ENCODE assay signal across 14 cellular contexts in the genomic region with DNA sequence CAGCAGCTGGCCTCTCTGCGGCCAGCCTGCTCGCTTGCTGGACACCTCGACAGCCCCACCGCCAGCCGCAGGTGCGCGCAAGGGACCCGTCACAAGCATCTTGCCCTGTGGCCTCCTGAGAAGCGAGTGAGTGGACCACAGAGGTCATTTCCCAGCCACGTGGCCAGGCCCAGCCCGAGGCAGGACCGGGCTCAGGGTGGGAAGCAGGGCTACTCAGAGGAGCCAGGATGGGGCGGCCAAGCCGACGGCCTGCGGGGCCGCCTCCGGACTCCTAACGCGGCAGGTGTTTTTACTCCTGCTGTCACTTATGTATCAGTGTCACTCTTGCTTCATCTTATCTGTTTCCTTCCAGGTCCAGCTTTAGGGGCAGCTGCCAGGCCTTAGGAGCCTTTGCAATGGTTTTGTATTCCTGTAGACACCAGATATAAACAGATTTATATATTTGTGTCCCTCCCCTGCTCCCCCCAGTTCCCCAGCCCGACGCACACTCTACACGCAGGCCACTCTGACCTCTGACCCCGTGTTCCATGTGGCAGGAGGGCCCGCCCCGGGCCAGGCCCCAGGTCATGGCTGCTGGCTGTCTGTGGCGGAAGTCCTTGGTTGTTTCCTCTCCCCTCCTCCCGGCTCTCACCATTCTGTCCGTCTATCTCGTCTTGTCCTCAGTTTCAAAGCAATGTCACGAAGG.
"Had no signal": no experiment of that assay in that cellular context is flagged by ENCODE, and none has a peak within 500 bp of the region (broad histone marks: within the 10 kb centered on the region; RNA-seq: fewer than 3 reads in every experiment).

No MANE protein-coding gene starts in this region.

- H3K4me1 ChIP-seq: upper lobe of right lung had no signal

- H3K27ac ChIP-seq: epithelial cell of prostate, upper lobe of right lung had no signal

- H3K9me3 Mint-ChIP-seq: activated CD4-positive, alpha-beta T cell treated with anti-CD3 and anti-CD28 coated beads, Interleukin-2, amount 10 ng/mL, durations not matched to agents 7 days and 5 days; activated naive CD4-positive, alpha-beta T cell treated with anti-CD3 and anti-CD28 coated beads for 36 hours; dendritic cell treated with granulocyte-macrophage colony-stimulating factor and Interleukin-4, amounts not matched to agents 40 ng/mL and 50 ng/mL, for 4 days; effector memory CD8-positive, alpha-beta T cell; memory B cell had no signal

- H3K4me3 ChIP-seq: gastroesophageal sphincter, upper lobe of right lung had no signal

- H3K4me1 Mint-ChIP-seq: activated CD4-positive, alpha-beta T cell treated with anti-CD3 and anti-CD28 coated beads, Interleukin-2, amount 10 ng/mL, durations not matched to agents 7 days and 5 days; memory B cell had no signal

- H3K27ac Mint-ChIP-seq: activated CD4-positive, alpha-beta T cell treated with anti-CD3 and anti-CD28 coated beads, Interleukin-2, amount 10 ng/mL, durations not matched to agents 7 days and 5 days; activated naive CD4-positive, alpha-beta T cell treated with anti-CD3 and anti-CD28 coated beads for 36 hours; dendritic cell treated with granulocyte-macrophage colony-stimulating factor and Interleukin-4, amounts not matched to agents 40 ng/mL and 50 ng/mL, for 4 days; effector memory CD8-positive, alpha-beta T cell; memory B cell had no signal

- H3K4me3 Mint-ChIP-seq: activated CD4-positive, alpha-beta T cell treated with anti-CD3 and anti-CD28 coated beads, Interleukin-2, amount 10 ng/mL, durations not matched to agents 7 days and 5 days; activated naive CD4-positive, alpha-beta T cell treated with anti-CD3 and anti-CD28 coated beads for 36 hours; dendritic cell treated with granulocyte-macrophage colony-stimulating factor and Interleukin-4, amounts not matched to agents 40 ng/mL and 50 ng/mL, for 4 days; effector memory CD8-positive, alpha-beta T cell; memory B cell had no signal

- ATAC-seq: effector memory CD8-positive, alpha-beta T cell; gastroesophageal sphincter; sciatic nerve; upper lobe of right lung had no signal

- H3K9me3 ChIP-seq: gastroesophageal sphincter, upper lobe of right lung had no signal

- H3K27me3 Mint-ChIP-seq: activated CD4-positive, alpha-beta T cell treated with anti-CD3 and anti-CD28 coated beads, Interleukin-2, amount 10 ng/mL, durations not matched to agents 7 days and 5 days; memory B cell had no signal

- H3K27me3 ChIP-seq: gastroesophageal sphincter, upper lobe of right lung had no signal

- DNase-seq: activated CD4-positive, alpha-beta T cell treated with anti-CD3 and anti-CD28 coated beads, Interleukin-2, amount 10 ng/mL, durations not matched to agents 7 days and 5 days; activated CD4-positive, CD25-positive, alpha-beta regulatory T cell; activated CD8-positive, alpha-beta memory T cell treated with anti-CD3 and anti-CD28 coated beads for 24 hours; activated naive CD4-positive, alpha-beta T cell treated with anti-CD3 and anti-CD28 coated beads for 36 hours; effector memory CD8-positive, alpha-beta T cell; hippocampal formation; kidney glomerular epithelial cell; stimulated activated naive CD4-positive, alpha-beta T cell; upper lobe of right lung had no signal
